ENCODE assay signal across 25 cellular contexts in genomic region chr6:91631227-91631626, GRCh38.
"Had no signal": no experiment of that assay in that cellular context is flagged by ENCODE, and none has a peak within 500 bp of the region (broad histone marks: within the 10 kb centered on the region; RNA-seq: fewer than 3 reads in every experiment).

No MANE protein-coding gene starts in this region.

- DNase-seq: stimulated activated CD4-positive, alpha-beta T cell treated with anti-CD3 and anti-CD28 coated beads, Interleukin-2, amount 100 ng/mL, for 48 hours; stimulated activated CD4-positive, alpha-beta T cell treated with anti-CD3 and anti-CD28 coated beads, Interleukin-4, amount 100 ng/mL, for 1 hour; stimulated activated CD4-positive, alpha-beta T cell treated with anti-CD3 and anti-CD28 coated beads, Interleukin-4, amount 100 ng/mL, for 24 hours; stimulated activated CD4-positive, alpha-beta T cell treated with anti-CD3 and anti-CD28 coated beads, Interleukin-4, amount 100 ng/mL, for 4 hours; stimulated activated CD8-positive, alpha-beta memory T cell treated with anti-CD3 and anti-CD28 coated beads, Interleukin-4, amount 100 ng/mL, for 48 hours; stimulated activated naive B cell treated with anti-CD40 and anti-IgM and Interleukin-4, amounts not matched to agents 10 μg/mL and 1 μg/mL and 100 μg/mL, for 72 hours; stimulated activated naive CD4-positive, alpha-beta T cell; stimulated activated naive CD4-positive, alpha-beta T cell treated with Interleukin-2 at 50 U/mL for 16 hours; stimulated activated naive CD8-positive, alpha-beta T cell treated with anti-CD3 and anti-CD28 coated beads, Interleukin-15, amount 100 ng/mL, for 72 hours; stimulated activated naive CD8-positive, alpha-beta T cell treated with anti-CD3 and anti-CD28 coated beads, Interleukin-15, Interleukin-2, amounts not matched to agents 100 U/mL and 50 U/mL, for 24 hours; stomach; substantia nigra; testis; thyroid gland; tibial artery; transverse colon; trophoblast cell; upper lobe of left lung; upper lobe of right lung; uterus had no signal

- H3K4me3 ChIP-seq: stomach, suprapubic skin, testis, thoracic aorta, thyroid gland, tibial artery, tibial nerve, transverse colon, upper lobe of left lung, upper lobe of right lung, uterus, vagina had no signal

- H3K27me3 ChIP-seq: stomach, suprapubic skin, testis, thyroid gland, tibial artery, tibial nerve, transverse colon, upper lobe of left lung, upper lobe of right lung, uterus, vagina had no signal

- H3K27ac ChIP-seq: stomach, suprapubic skin, testis, thoracic aorta, thyroid gland, tibial artery, tibial nerve, transverse colon, upper lobe of left lung, upper lobe of right lung, uterus, vagina had no signal

- FAIRE-seq: urothelium cell line had no signal

- H3K36me3 ChIP-seq: stomach, suprapubic skin, thoracic aorta, thyroid gland, tibial artery, tibial nerve, transverse colon, upper lobe of left lung, upper lobe of right lung, uterus, vagina had no signal

- H3K9me3 ChIP-seq: stomach, suprapubic skin, testis, thoracic aorta, thyroid gland, tibial artery, tibial nerve, transverse colon, upper lobe of left lung, upper lobe of right lung, uterus, vagina had no signal
